8 cellular contexts compared by ENCODE assay signal in genomic region chr22:22810018-22810427, GRCh38.
DNase-seq lines count a peak whose midpoint lies in the region; ATAC-seq and TF ChIP-seq lines count a peak whose summit lies in the region.

No MANE protein-coding gene starts in this region.

- H3K9me3 ChIP-seq in BE2C: no peaks in the 10 kb centered on the region
- H3K9me3 ChIP-seq in ovary: no peaks in the 10 kb centered on the region

- H3K27me3 ChIP-seq in BE2C (peaks cover 26% of the 10 kb centered on the region), KMS-11 (ENCODE audit: insufficient read depth, low read depth) (no peaks in the 10 kb centered on the region), ovary (no peaks in the 10 kb centered on the region)

- POLR2A ChIA-PET in activated CD8-positive, alpha-beta T cell treated with anti-CD3 and anti-CD28 coated beads, Interleukin-2, amount 10 ng/mL, durations not matched to agents 7 days and 5 days (lab: Charles Lee): no interaction called here

- H3K4me1 ChIP-seq in BE2C: no peaks in the 10 kb centered on the region
- H3K4me1 ChIP-seq in KMS-11 (ENCODE audit: low read depth, poor library complexity, severe bottlenecking): peaks cover 35% of the 10 kb centered on the region
- no peaks in the 10 kb centered on the region for H3K4me1 ChIP-seq in ovary (ENCODE audit: insufficient read depth)

- ATAC-seq in activated CD8-positive, alpha-beta T cell treated with anti-CD3 and anti-CD28 coated beads, Interleukin-2, amount 10 ng/mL, durations not matched to agents 7 days and 5 days: peak; percentile 88
- ATAC-seq in HG02885 (IDR thresholded peaks at IDR 0.05; ENCODE audit: poor library complexity, unreplicated experiment) (no peak), HG03139 (IDR thresholded peaks at IDR 0.05; ENCODE audit: unreplicated experiment) (no peak)

- no peaks in the 10 kb centered on the region for H3K36me3 Mint-ChIP-seq in activated CD8-positive, alpha-beta T cell treated with anti-CD3 and anti-CD28 coated beads, Interleukin-2, amount 10 ng/mL, durations not matched to agents 7 days and 5 days (ENCODE audit: low read depth)

- no peak overlapping the region for H3K9ac ChIP-seq in KMS-11

- WGBS in ovary, 3 donors: 53 to 70% (median 64%) methylated on average over 5 of the region's 5 CpGs

- H3K4me1 Mint-ChIP-seq in activated CD8-positive, alpha-beta T cell treated with anti-CD3 and anti-CD28 coated beads, Interleukin-2, amount 10 ng/mL, durations not matched to agents 7 days and 5 days (ENCODE audit: low read depth): peaks cover 5% of the 10 kb centered on the region

- no peak for TF ChIP-seq EP300 in ovary (IDR thresholded peaks at IDR 0.05)

- intact Hi-C loops in ovary (cut with DNase I): no loop called here

- H4K20me1 ChIP-seq in KMS-11 (ENCODE audit: insufficient read depth): no peaks in the 10 kb centered on the region

- H3K4me2 ChIP-seq in KMS-11: no peak overlapping the region; the same call in 1 of the 2 replicates

- TF ChIP-seq CTCF in BE2C (IDR thresholded peaks at IDR 0.05; ENCODE audit: low read depth, low read length): peak; percentile 97
- peak; percentile 83 for TF ChIP-seq CTCF in KMS-11 (conservative IDR thresholded peaks at IDR 0.05; ENCODE audit: low read depth, low read length)
- peak; percentile 78 for TF ChIP-seq CTCF in epithelial cell of proximal tubule (conservative IDR thresholded peaks at IDR 0.05; ENCODE audit: low read depth, low read length)
- no peak for TF ChIP-seq CTCF in ovary (IDR thresholded peaks at IDR 0.05)

- H3K27ac Mint-ChIP-seq in activated CD8-positive, alpha-beta T cell treated with anti-CD3 and anti-CD28 coated beads, Interleukin-2, amount 10 ng/mL, durations not matched to agents 7 days and 5 days: no peak overlapping the region

- H3K36me3 ChIP-seq in BE2C (no peaks in the 10 kb centered on the region), KMS-11 (ENCODE audit: insufficient read depth) (no peaks in the 10 kb centered on the region), ovary (no peaks in the 10 kb centered on the region)

- peak; percentile 75 for DNase-seq in BE2C
- peak; percentile 75 for DNase-seq in activated CD8-positive, alpha-beta T cell treated with anti-CD3 and anti-CD28 coated beads, Interleukin-2, amount 10 ng/mL, durations not matched to agents 7 days and 5 days
- no peak for DNase-seq in epithelial cell of proximal tubule (ENCODE audit: low read depth)
- DNase-seq in ovary: peak in 3 of 5 donors; percentile 27 to 50 (median 32)
- no peak for DNase-seq in NAMALWA (ENCODE audit: low spot score)

- peaks cover 24% of the 10 kb centered on the region for H3K27me3 Mint-ChIP-seq in activated CD8-positive, alpha-beta T cell treated with anti-CD3 and anti-CD28 coated beads, Interleukin-2, amount 10 ng/mL, durations not matched to agents 7 days and 5 days (ENCODE audit: low read depth)

- H3K4me3 ChIP-seq in BE2C (ENCODE audit: low read depth, low read length): no peak overlapping the region
- H3K4me3 ChIP-seq in KMS-11 (IDR thresholded peaks at IDR 0.05; ENCODE audit: insufficient read depth, low read depth, low read length): no peak overlapping the region
- no peak overlapping the region for H3K4me3 ChIP-seq in epithelial cell of proximal tubule (ENCODE audit: low read depth, low read length)
- no peak overlapping the region for H3K4me3 ChIP-seq in ovary

- H3K9me3 Mint-ChIP-seq in activated CD8-positive, alpha-beta T cell treated with anti-CD3 and anti-CD28 coated beads, Interleukin-2, amount 10 ng/mL, durations not matched to agents 7 days and 5 days (ENCODE audit: insufficient read depth): no peaks in the 10 kb centered on the region

- H2AFZ ChIP-seq in KMS-11 (ENCODE audit: low read depth): no peak overlapping the region

- H3K4me3 Mint-ChIP-seq in activated CD8-positive, alpha-beta T cell treated with anti-CD3 and anti-CD28 coated beads, Interleukin-2, amount 10 ng/mL, durations not matched to agents 7 days and 5 days: no peak overlapping the region

- CTCF ChIA-PET in activated CD8-positive, alpha-beta T cell treated with anti-CD3 and anti-CD28 coated beads, Interleukin-2, amount 10 ng/mL, durations not matched to agents 7 days and 5 days (lab: Charles Lee): interaction anchor here (0.9 to 14.7 kb wide), 16 partner anchors 8 to 145 kb away, joined by 3 to 256 read pairs (median 10); no protein-coding TSS in a partner anchor

- H3K27ac ChIP-seq in KMS-11 (no peak overlapping the region), ovary (no peak overlapping the region)

- H3K79me2 ChIP-seq in KMS-11 (ENCODE audit: insufficient read depth, low read depth): no peaks in the 10 kb centered on the region

- no peak for TF ChIP-seq POLR2A in ovary (IDR thresholded peaks at IDR 0.05)

Comparison
In these comparisons a context has a peak if more than half of its experiments do, and no peak if none do; other contexts are left out.
1. DNase-seq: peak in BE2C (single experiment), activated CD8-positive, alpha-beta T cell treated with anti-CD3 and anti-CD28 coated beads, Interleukin-2, amount 10 ng/mL, durations not matched to agents 7 days and 5 days (single experiment) and ovary (3 of 5); none in epithelial cell of proximal tubule (single experiment) and NAMALWA (single experiment).
2. CTCF ChIP-seq: peak in BE2C (single experiment), KMS-11 (single experiment) and epithelial cell of proximal tubule (single experiment); none in ovary (0 of 3).